Comparison of ENCODE assay signal across 26 cellular contexts in genomic region chr11:79488286-79488685, GRCh38. TPM values are rescaled to one million over a fixed set of nuclear protein-coding genes. Genes with fewer than 3 reads are reported as not detected.
"Had no signal": no experiment of that assay in that cellular context is flagged by ENCODE, and none has a peak within 500 bp of the region (broad histone marks: within the 10 kb centered on the region; RNA-seq: fewer than 3 reads in every experiment).

No MANE protein-coding gene starts in this region.

- H3K79me2 ChIP-seq: parathyroid adenoma had no signal

- H3K9ac ChIP-seq: parathyroid adenoma had no signal

- H3K4me1 ChIP-seq: ascending aorta, parathyroid adenoma, psoas muscle, right atrium auricular region, stomach, suprapubic skin, tibial artery, upper lobe of right lung had no signal

- H3K36me3 ChIP-seq: adrenal gland, ascending aorta, right atrium auricular region, stomach, suprapubic skin, tibial artery, upper lobe of right lung had no signal

- ATAC-seq: activated CD8-positive, alpha-beta memory T cell treated with anti-CD3 and anti-CD28 coated beads, Interleukin-2, amount 10 ng/mL, durations not matched to agents 7 days and 5 days; activated CD8-positive, alpha-beta T cell treated with anti-CD3 and anti-CD28 coated beads, Interleukin-2, amount 10 ng/mL, durations not matched to agents 7 days and 5 days; activated T-cell treated with anti-CD3 and anti-CD28 coated beads, Interleukin-2, amount 50 U/mL, for 72 hours; effector memory CD8-positive, alpha-beta T cell; esophagus mucosa; naive thymus-derived CD4-positive, alpha-beta T cell; psoas muscle; upper lobe of right lung had no signal

- DNase-seq: activated B cell treated with CpG ODN at 0.5 μM for 24 hours; activated CD8-positive, alpha-beta memory T cell treated with anti-CD3 and anti-CD28 coated beads, Interleukin-2, amount 10 ng/mL, durations not matched to agents 7 days and 5 days; activated CD8-positive, alpha-beta T cell treated with anti-CD3 and anti-CD28 coated beads, Interleukin-2, amount 10 ng/mL, durations not matched to agents 7 days and 5 days; activated naive CD4-positive, alpha-beta T cell; activated T-cell treated with anti-CD3 and anti-CD28 coated beads for 4 hours; activated T-cell treated with anti-CD3 and anti-CD28 coated beads, Interleukin-2, amount 50 U/mL, for 72 hours; dorsolateral prefrontal cortex; effector memory CD8-positive, alpha-beta T cell; kidney glomerular epithelial cell; midbrain; naive thymus-derived CD4-positive, alpha-beta T cell; psoas muscle; stimulated activated CD4-positive, alpha-beta T cell treated with anti-CD3 and anti-CD28 coated beads, Interleukin-15, amount 100 ng/mL, for 24 hours; stimulated activated CD4-positive, alpha-beta T cell treated with anti-CD3 and anti-CD28 coated beads, Interleukin-2, amount 100 ng/mL, for 24 hours; stimulated activated naive B cell treated with anti-CD40 and anti-IgM and Interleukin-4, amounts not matched to agents 10 μg/mL and 1 μg/mL and 100 μg/mL, for 72 hours; stomach; T-helper 2 cell; tibial artery; upper lobe of right lung had no signal

- H3K4me3 ChIP-seq: adrenal gland, ascending aorta, coronary artery, dorsolateral prefrontal cortex, psoas muscle, right atrium auricular region, stomach, suprapubic skin, tibial artery, upper lobe of right lung had no signal

- H2AFZ ChIP-seq: parathyroid adenoma had no signal

- H3K27me3 ChIP-seq: adrenal gland, ascending aorta, right atrium auricular region, suprapubic skin, tibial artery, upper lobe of right lung had no signal

- H3K9me3 ChIP-seq: adrenal gland, ascending aorta, psoas muscle, right atrium auricular region, stomach, suprapubic skin, tibial artery, upper lobe of right lung had no signal

- H3K27ac ChIP-seq: adrenal gland, ascending aorta, coronary artery, dorsolateral prefrontal cortex, parathyroid adenoma, psoas muscle, right atrium auricular region, stomach, suprapubic skin, tibial artery, upper lobe of right lung had no signal

RNA-seq across cellular contexts. Expression of gene TENM4, which starts 47.5 kb away (rescaled TPM):
- total RNA-seq: activated CD8-positive, alpha-beta memory T cell treated with anti-CD3 and anti-CD28 coated beads, Interleukin-2, amount 10 ng/mL, durations not matched to agents 7 days and 5 days; activated CD8-positive, alpha-beta T cell treated with anti-CD3 and anti-CD28 coated beads, Interleukin-2, amount 10 ng/mL, durations not matched to agents 7 days and 5 days had no signal
- polyA plus RNA-seq: naive thymus-derived CD4-positive, alpha-beta T cell had no signal
